23 cellular contexts compared by ENCODE assay signal in the genomic region with DNA sequence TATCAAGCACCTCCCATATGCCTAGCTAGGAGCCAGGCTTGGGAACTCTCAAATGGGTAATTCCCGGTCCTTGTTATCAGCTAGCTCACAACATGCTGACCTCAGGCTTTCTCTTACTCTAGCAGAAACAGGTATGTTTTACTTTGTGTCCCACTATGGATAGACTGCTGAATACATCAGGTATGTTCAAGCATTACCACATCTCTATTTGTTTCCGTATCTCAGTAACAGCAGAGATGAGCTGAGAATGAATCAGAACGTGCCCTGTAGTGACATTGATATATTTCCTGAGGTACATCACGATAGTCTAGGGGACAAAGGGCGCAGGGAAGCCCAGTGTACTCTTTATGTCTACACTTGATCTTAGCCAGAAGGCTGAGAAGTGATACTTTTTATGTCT. TPM values are rescaled to one million over a fixed set of nuclear protein-coding genes. Genes with fewer than 3 reads are reported as not detected.
A peak's percentile ranks its signal among the peaks of the same experiment; 100 is the strongest.
DNase-seq lines count a peak whose midpoint lies in the region; ATAC-seq and TF ChIP-seq lines count a peak whose summit lies in the region.
"Had no signal": no experiment of that assay in that cellular context is flagged by ENCODE, and none has a peak within 500 bp of the region (broad histone marks: within the 10 kb centered on the region; RNA-seq: fewer than 3 reads in every experiment).

No MANE protein-coding gene starts in this region.

- no peaks in the 10 kb centered on the region for H3K27me3 ChIP-seq in hepatocyte
- no peaks in the 10 kb centered on the region for H3K27me3 ChIP-seq in prostate gland (replicated peaks; ENCODE audit: insufficient read depth)

- no peak overlapping the region for H3K4me3 Mint-ChIP-seq in activated naive CD8-positive, alpha-beta T cell treated with anti-CD3 and anti-CD28 coated beads, Interleukin-2, amount 50 U/mL, for 24 hours
- no peak overlapping the region for H3K4me3 Mint-ChIP-seq in activated naive CD8-positive, alpha-beta T cell treated with anti-CD3 and anti-CD28 coated beads for 36 hours
- peak overlapping the region in 3 of 4 donors; percentile 10 to 64 (median 43) for H3K4me3 Mint-ChIP-seq in IgD-negative memory B cell
- no peak overlapping the region for H3K4me3 Mint-ChIP-seq in stimulated activated naive B cell treated with anti-CD40 and anti-IgM and Interleukin-4, amounts not matched to agents 10 μg/mL and 1 μg/mL and 100 μg/mL, for 72 hours

- H3K27ac ChIP-seq in hepatocyte: peak overlapping the region; percentile 74
- H3K27ac ChIP-seq in prostate gland: no peak overlapping the region
- H3K27ac ChIP-seq: C4-2B, GM23248, SK-N-MC had no signal

- intact Hi-C loops in prostate gland (cut with DNase I): no loop called here

- H3K27me3 Mint-ChIP-seq in activated naive CD8-positive, alpha-beta T cell treated with anti-CD3 and anti-CD28 coated beads, Interleukin-2, amount 50 U/mL, for 24 hours: no peaks in the 10 kb centered on the region
- no peaks in the 10 kb centered on the region for H3K27me3 Mint-ChIP-seq in activated naive CD8-positive, alpha-beta T cell treated with anti-CD3 and anti-CD28 coated beads for 36 hours
- H3K27me3 Mint-ChIP-seq in IgD-negative memory B cell: no peaks in the 10 kb centered on the region
- H3K27me3 Mint-ChIP-seq in stimulated activated naive B cell treated with anti-CD40 and anti-IgM and Interleukin-4, amounts not matched to agents 10 μg/mL and 1 μg/mL and 100 μg/mL, for 72 hours: no peaks in the 10 kb centered on the region

- no peak overlapping the region for H2AFZ ChIP-seq in hepatocyte
- H2AFZ ChIP-seq: GM23248 had no signal

- ATAC-seq in activated naive CD8-positive, alpha-beta T cell treated with anti-CD3 and anti-CD28 coated beads, Interleukin-2, amount 50 U/mL, for 24 hours: peak; percentile 15
- no peak for ATAC-seq in stimulated activated naive B cell treated with anti-CD40 and anti-IgM and Interleukin-4, amounts not matched to agents 10 μg/mL and 1 μg/mL and 100 μg/mL, for 72 hours (replicated peaks)
- no peak for ATAC-seq in omental fat pad (ENCODE audit: low FRiP score)
- ATAC-seq: HCT116 had no signal

- H3K9me3 Mint-ChIP-seq in activated naive CD8-positive, alpha-beta T cell treated with anti-CD3 and anti-CD28 coated beads, Interleukin-2, amount 50 U/mL, for 24 hours: no peaks in the 10 kb centered on the region
- H3K9me3 Mint-ChIP-seq in activated naive CD8-positive, alpha-beta T cell treated with anti-CD3 and anti-CD28 coated beads for 36 hours: no peaks in the 10 kb centered on the region
- no peaks in the 10 kb centered on the region for H3K9me3 Mint-ChIP-seq in IgD-negative memory B cell
- H3K9me3 Mint-ChIP-seq in stimulated activated naive B cell treated with anti-CD40 and anti-IgM and Interleukin-4, amounts not matched to agents 10 μg/mL and 1 μg/mL and 100 μg/mL, for 72 hours: no peaks in the 10 kb centered on the region

- no peak overlapping the region for H3K4me2 ChIP-seq in hepatocyte

- TF ChIP-seq CTCF in hepatocyte (IDR thresholded peaks at IDR 0.05; ENCODE audit: poor library complexity) (no peak), prostate gland (IDR thresholded peaks at IDR 0.05) (no peak), omental fat pad (IDR thresholded peaks at IDR 0.05) (no peak)

- H3K9me3 ChIP-seq in hepatocyte (ENCODE audit: low read depth): no peaks in the 10 kb centered on the region
- H3K9me3 ChIP-seq in prostate gland: no peaks in the 10 kb centered on the region

- no peak for DNase-seq in activated naive CD8-positive, alpha-beta T cell treated with anti-CD3 and anti-CD28 coated beads, Interleukin-2, amount 50 U/mL, for 24 hours
- DNase-seq in activated naive CD8-positive, alpha-beta T cell treated with anti-CD3 and anti-CD28 coated beads for 36 hours: no peak
- DNase-seq in hepatocyte (ENCODE audit: low spot score) (peak; percentile 40), C1 segment of cervical spinal cord (lab: John Stamatoyannopoulos, UW) (no peak), prostate gland (ENCODE audit: low spot score) (no peak), omental fat pad (ENCODE audit: low spot score) (no peak)
- no peak for DNase-seq in stimulated activated naive B cell treated with anti-CD40 and anti-IgM and Interleukin-4, amounts not matched to agents 10 μg/mL and 1 μg/mL and 100 μg/mL, for 72 hours
- DNase-seq: GDM1, GM23248, KBM-7, NCI-H1105 treated with DMSO at 0.1 percent for 48 hours, NCI-H1694, NCI-H2081 treated with DMSO at 0.1 percent for 48 hours, NCI-H510A, NCI-H774, OCI-M1, SHP77 had no signal

- H3K36me3 Mint-ChIP-seq in activated naive CD8-positive, alpha-beta T cell treated with anti-CD3 and anti-CD28 coated beads, Interleukin-2, amount 50 U/mL, for 24 hours (ENCODE audit: low read depth): peaks cover 54% of the 10 kb centered on the region
- H3K36me3 Mint-ChIP-seq in activated naive CD8-positive, alpha-beta T cell treated with anti-CD3 and anti-CD28 coated beads for 36 hours: peaks cover 54% of the 10 kb centered on the region
- H3K36me3 Mint-ChIP-seq in IgD-negative memory B cell: peaks cover 11% of the 10 kb centered on the region
- H3K36me3 Mint-ChIP-seq in stimulated activated naive B cell treated with anti-CD40 and anti-IgM and Interleukin-4, amounts not matched to agents 10 μg/mL and 1 μg/mL and 100 μg/mL, for 72 hours: peaks cover 73 to 80% of the 10 kb centered on the region in 2 donors

- H3K4me1 Mint-ChIP-seq in activated naive CD8-positive, alpha-beta T cell treated with anti-CD3 and anti-CD28 coated beads, Interleukin-2, amount 50 U/mL, for 24 hours: no peaks in the 10 kb centered on the region
- no peaks in the 10 kb centered on the region for H3K4me1 Mint-ChIP-seq in activated naive CD8-positive, alpha-beta T cell treated with anti-CD3 and anti-CD28 coated beads for 36 hours
- peaks cover 35 to 72% (median 63%) of the 10 kb centered on the region in 3 donors for H3K4me1 Mint-ChIP-seq in IgD-negative memory B cell
- peaks cover 34 to 53% of the 10 kb centered on the region in 2 donors for H3K4me1 Mint-ChIP-seq in stimulated activated naive B cell treated with anti-CD40 and anti-IgM and Interleukin-4, amounts not matched to agents 10 μg/mL and 1 μg/mL and 100 μg/mL, for 72 hours

- H3K79me2 ChIP-seq in hepatocyte: peaks cover 19% of the 10 kb centered on the region

- H3K36me3 ChIP-seq in hepatocyte (replicated peaks; ENCODE audit: insufficient read depth, low read depth) (peaks cover 12% of the 10 kb centered on the region), prostate gland (peaks cover 12 to 29% of the 10 kb centered on the region in 2 donors)

- no peaks in the 10 kb centered on the region for H3K9me2 ChIP-seq in hepatocyte (replicated peaks; ENCODE audit: insufficient read depth)

- TF ChIP-seq POLR2A in prostate gland (IDR thresholded peaks at IDR 0.05): no peak

- no peak overlapping the region for H3K4me3 ChIP-seq in hepatocyte
- H3K4me3 ChIP-seq in prostate gland: no peak overlapping the region
- H3K4me3 ChIP-seq: GM23248, SK-N-MC had no signal

- 83% methylated on average over 5 of the region's 5 CpGs for WGBS in hepatocyte (ENCODE audit: low lambda C conversion rate, missing lambda C conversion rate)
- 92% methylated on average over 5 of the region's 5 CpGs for WGBS in prostate gland

- H3K27ac Mint-ChIP-seq in activated naive CD8-positive, alpha-beta T cell treated with anti-CD3 and anti-CD28 coated beads, Interleukin-2, amount 50 U/mL, for 24 hours: no peak overlapping the region
- no peak overlapping the region for H3K27ac Mint-ChIP-seq in activated naive CD8-positive, alpha-beta T cell treated with anti-CD3 and anti-CD28 coated beads for 36 hours
- peak overlapping the region; percentile 87 to 92 (median 91) for H3K27ac Mint-ChIP-seq in IgD-negative memory B cell
- peak overlapping the region; percentile 86 for H3K27ac Mint-ChIP-seq in stimulated activated naive B cell treated with anti-CD40 and anti-IgM and Interleukin-4, amounts not matched to agents 10 μg/mL and 1 μg/mL and 100 μg/mL, for 72 hours

- H3K4me1 ChIP-seq in hepatocyte (ENCODE audit: insufficient read depth) (peaks cover 8% of the 10 kb centered on the region), prostate gland (replicated peaks) (no peaks in the 10 kb centered on the region)

- H4K20me1 ChIP-seq in hepatocyte (ENCODE audit: insufficient read depth, poor library complexity, severe bottlenecking): peaks cover 5% of the 10 kb centered on the region

RNA-seq across cellular contexts. Expression of a gene that starts 29.3 kb away (rescaled TPM):
- total RNA-seq in activated naive CD8-positive, alpha-beta T cell treated with anti-CD3 and anti-CD28 coated beads for 36 hours: under 1 TPM; 0.56 to 0.68 TPM
- polyA plus RNA-seq in IgD-negative memory B cell (1.7 TPM), hepatocyte (0.33 TPM in 1 of 2 replicates, not detected in the other)
- total RNA-seq in hepatocyte (not detected in 2 replicates), prostate gland (not detected), omental fat pad (not detected)
- total RNA-seq: Daoy, GM23248, RPMI7951 had no signal
- polyA plus RNA-seq: GM23248 had no signal

RNA-seq across cellular contexts. Expression of a gene that starts 41.0 kb away (rescaled TPM):
- 1 to 10 TPM; 2.2 to 2.3 TPM for total RNA-seq in activated naive CD8-positive, alpha-beta T cell treated with anti-CD3 and anti-CD28 coated beads for 36 hours
- polyA plus RNA-seq in IgD-negative memory B cell (80.6 TPM), hepatocyte (0.18 and 0.52 TPM in 2 replicates)
- total RNA-seq in hepatocyte (0.07 and 0.12 TPM in 2 replicates), prostate gland (under 1 TPM; 0.17 to 0.36 TPM), omental fat pad (under 1 TPM; 0.16 to 0.84 (median 0.22) TPM)
- total RNA-seq: RPMI7951 had no signal

RNA-seq across cellular contexts. Expression of a gene that starts 52.7 kb away (rescaled TPM):
- 10 to 100 TPM; 68.1 to 74.8 TPM for total RNA-seq in activated naive CD8-positive, alpha-beta T cell treated with anti-CD3 and anti-CD28 coated beads for 36 hours
- polyA plus RNA-seq in IgD-negative memory B cell (59.8 TPM), hepatocyte (96.3 and 113 TPM in 2 replicates)
- total RNA-seq in hepatocyte (109 and 114 TPM in 2 replicates), prostate gland (100 to 1,000 TPM in 1 of 2 donors, 10 to 100 TPM in 1; 62.7 to 128 TPM), omental fat pad (10 to 100 TPM; 26.3 to 63.5 (median 33.8) TPM)

Comparison
In these comparisons a context has a peak if more than half of its experiments do, and no peak if none do; other contexts are left out.
1. H3K27ac Mint-ChIP-seq: peak in IgD-negative memory B cell (3 of 3) and stimulated activated naive B cell treated with anti-CD40 and anti-IgM and Interleukin-4, amounts not matched to agents 10 μg/mL and 1 μg/mL and 100 μg/mL, for 72 hours (single experiment); none in activated naive CD8-positive, alpha-beta T cell treated with anti-CD3 and anti-CD28 coated beads, Interleukin-2, amount 50 U/mL, for 24 hours (single experiment) and activated naive CD8-positive, alpha-beta T cell treated with anti-CD3 and anti-CD28 coated beads for 36 hours (single experiment).
2. H3K4me3 Mint-ChIP-seq: peak in IgD-negative memory B cell (3 of 4); none in activated naive CD8-positive, alpha-beta T cell treated with anti-CD3 and anti-CD28 coated beads, Interleukin-2, amount 50 U/mL, for 24 hours (single experiment), activated naive CD8-positive, alpha-beta T cell treated with anti-CD3 and anti-CD28 coated beads for 36 hours (single experiment) and stimulated activated naive B cell treated with anti-CD40 and anti-IgM and Interleukin-4, amounts not matched to agents 10 μg/mL and 1 μg/mL and 100 μg/mL, for 72 hours (0 of 2).